Comparison of ENCODE assay signal across 8 cellular contexts in the genomic region with DNA sequence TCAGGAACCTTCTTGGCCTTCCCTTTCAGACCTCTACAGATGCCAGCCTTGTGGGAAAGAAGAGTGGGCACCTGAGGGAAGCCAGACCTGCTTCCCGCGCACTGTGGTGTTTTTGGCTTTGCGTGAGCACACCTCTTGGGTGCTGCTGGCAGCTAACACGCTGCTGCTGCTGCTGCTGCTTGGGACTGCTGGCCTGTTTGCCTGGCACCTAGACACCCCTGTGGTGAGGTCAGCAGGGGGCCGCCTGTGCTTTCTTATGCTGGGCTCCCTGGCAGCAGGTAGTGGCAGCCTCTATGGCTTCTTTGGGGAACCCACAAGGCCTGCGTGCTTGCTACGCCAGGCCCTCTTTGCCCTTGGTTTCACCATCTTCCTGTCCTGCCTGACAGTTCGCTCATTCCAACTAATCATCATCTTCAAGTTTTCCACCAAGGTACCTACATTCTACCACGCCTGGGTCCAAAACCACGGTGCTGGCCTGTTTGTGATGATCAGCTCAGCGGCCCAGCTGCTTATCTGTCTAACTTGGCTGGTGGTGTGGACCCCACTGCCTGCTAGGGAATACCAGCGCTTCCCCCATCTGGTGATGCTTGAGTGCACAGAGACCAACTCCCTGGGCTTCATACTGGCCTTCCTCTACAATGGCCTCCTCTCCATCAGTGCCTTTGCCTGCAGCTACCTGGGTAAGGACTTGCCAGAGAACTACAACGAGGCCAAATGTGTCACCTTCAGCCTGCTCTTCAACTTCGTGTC. TPM values are rescaled to one million over a fixed set of nuclear protein-coding genes. Genes with fewer than 3 reads are reported as not detected.
A peak's percentile ranks its signal among the peaks of the same experiment; 100 is the strongest.
DNase-seq lines count a peak whose midpoint lies in the region; ATAC-seq and TF ChIP-seq lines count a peak whose summit lies in the region.

No MANE protein-coding gene starts in this region.

- H3K27ac Mint-ChIP-seq in T-helper 2 cell treated with Interferon-gamma antibody and Interleukin-4, amounts not matched to agents 5 μg/mL and 100 μg/mL, for 36 hours: peak overlapping the region; percentile 99

- H3K27me3 Mint-ChIP-seq in T-helper 2 cell treated with Interferon-gamma antibody and Interleukin-4, amounts not matched to agents 5 μg/mL and 100 μg/mL, for 36 hours (ENCODE audit: low read depth): no peaks in the 10 kb centered on the region

- no peaks in the 10 kb centered on the region for H3K9me3 ChIP-seq in liver (ENCODE audit: control insufficient read depth in 4 of 4, low read length in 3 of 4)

- no peak for TF ChIP-seq RAD21 in liver (IDR thresholded peaks at IDR 0.05)

- no peaks in the 10 kb centered on the region for H3K27me3 ChIP-seq in liver (ENCODE audit: control insufficient read depth in 4 of 4, insufficient read depth in 4 of 4, low read length in 3 of 4)

- no peaks in the 10 kb centered on the region for H3K36me3 ChIP-seq in liver (ENCODE audit: control insufficient read depth in 4 of 4, insufficient read depth in 3 of 4, low read depth in 1 of 4, low read length in 3 of 4)

- no peak for DNase-seq in T-helper 2 cell treated with Interferon-gamma antibody and Interleukin-4, amounts not matched to agents 5 μg/mL and 100 μg/mL, for 36 hours (ENCODE audit: low spot score)
- DNase-seq in T-helper 2 cell (no peak), substantia nigra (lab: John Stamatoyannopoulos, UW) (peak in 1 of 49 donors; percentile 22), NCI-H1436 (lab: John Stamatoyannopoulos, UW) (no peak), SK-N-DZ (ENCODE audit: low spot score) (no peak)

- no peaks in the 10 kb centered on the region for H3K9me3 Mint-ChIP-seq in T-helper 2 cell treated with Interferon-gamma antibody and Interleukin-4, amounts not matched to agents 5 μg/mL and 100 μg/mL, for 36 hours

- H3K4me3 Mint-ChIP-seq in T-helper 2 cell treated with Interferon-gamma antibody and Interleukin-4, amounts not matched to agents 5 μg/mL and 100 μg/mL, for 36 hours: peak overlapping the region; percentile 97

- no peak overlapping the region for H3K4me3 ChIP-seq in liver (ENCODE audit: low read depth in 1 of 3, low read length in 3 of 3)

- peak overlapping the region; percentile 34 for H3K27ac ChIP-seq in adipose tissue (ENCODE audit: low read depth, low read length)
- peak overlapping the region; percentile 88 to 97 for H3K27ac ChIP-seq in liver (ENCODE audit: low read depth in 1 of 2, low read length in 2 of 2)
- H3K27ac ChIP-seq in substantia nigra (ENCODE audit: low read depth, low read length, poor library complexity, severe bottlenecking): peak overlapping the region; percentile 88

- H3K9ac ChIP-seq in liver (ENCODE audit: low read depth in 1 of 2, low read length in 2 of 2): peak overlapping the region in 1 of 2 donors; percentile 30

- ATAC-seq in HG03457 (IDR thresholded peaks at IDR 0.05; ENCODE audit: unreplicated experiment): no peak

- H3K4me1 ChIP-seq in liver (ENCODE audit: control insufficient read depth in 4 of 4, insufficient read depth in 4 of 4, low read length in 3 of 4): peaks cover 16 to 46% (median 36%) of the 10 kb centered on the region in 4 donors

- H3K4me1 Mint-ChIP-seq in T-helper 2 cell treated with Interferon-gamma antibody and Interleukin-4, amounts not matched to agents 5 μg/mL and 100 μg/mL, for 36 hours (ENCODE audit: low read depth): peaks cover 26% of the 10 kb centered on the region

- TF ChIP-seq CTCF in liver (IDR thresholded peaks at IDR 0.05; ENCODE audit: low read depth, low read length, missing input control): no peak

- peaks cover 2% of the 10 kb centered on the region for H3K36me3 Mint-ChIP-seq in T-helper 2 cell treated with Interferon-gamma antibody and Interleukin-4, amounts not matched to agents 5 μg/mL and 100 μg/mL, for 36 hours (ENCODE audit: low read depth)

- 87 to 89% (median 88%) methylated on average over 14 of the region's 14 CpGs for WGBS in adipose tissue, 3 donors
- 91% methylated on average over 14 of the region's 14 CpGs for WGBS in liver

TF ChIP-seq in liver, 16 proteins besides CTCF, POLR2A, EP300 and RAD21:
- no peak for TF ChIP-seq REST (IDR thresholded peaks at IDR 0.05)
- TF ChIP-seq SP1 (IDR thresholded peaks at IDR 0.05): no peak
- TF ChIP-seq NR2F2 (IDR thresholded peaks at IDR 0.05): no peak
- no peak for TF ChIP-seq RXRA (IDR thresholded peaks at IDR 0.05)
- TF ChIP-seq HNF4G (IDR thresholded peaks at IDR 0.05): no peak
- TF ChIP-seq JUND (IDR thresholded peaks at IDR 0.05): no peak
- TF ChIP-seq FOXA2 (IDR thresholded peaks at IDR 0.05): no peak

RNA-seq across cellular contexts. Expression of gene ZBTB48, which starts 1.0 kb away (rescaled TPM):
- polyA plus RNA-seq in adipose tissue (10 to 100 TPM; 19.0 to 31.4 (median 19.3) TPM), liver (10 to 100 TPM in 1 of 2 donors, 1 to 10 TPM in 1; 9.4 to 16.8 TPM)
- 10 to 100 TPM in 1 of 2 donors, 1 to 10 TPM in 1; 8.3 to 18.1 TPM for total RNA-seq in liver
- polyA plus RNA-seq in SK-N-DZ (2014; cell fraction: cytosol; rRNA removed): 15.2 and 15.9 TPM in 2 replicates
- polyA plus RNA-seq in SK-N-DZ (2014; cell fraction: nucleus; rRNA removed): 47.5 and 55.6 TPM in 2 replicates

RNA-seq across cellular contexts. Expression of gene TAS1R1, which starts 23.7 kb away (rescaled TPM):
- polyA plus RNA-seq in adipose tissue: under 1 TPM in 1 of 3 donors, not detected in 2; 0.12 TPM
- not detected for total RNA-seq in liver
- polyA plus RNA-seq in liver: not detected
- 0.46 TPM in 1 of 2 replicates, not detected in the other for polyA plus RNA-seq in SK-N-DZ (2014; cell fraction: cytosol; rRNA removed)
- polyA plus RNA-seq in SK-N-DZ (2014; cell fraction: nucleus; rRNA removed): not detected in 2 replicates

RNA-seq across cellular contexts. Expression of gene KLHL21, which starts 23.9 kb away (rescaled TPM):
- polyA plus RNA-seq in adipose tissue: 10 to 100 TPM; 14.5 to 39.0 (median 30.2) TPM
- 10 to 100 TPM; 20.8 to 30.4 TPM for total RNA-seq in liver
- polyA plus RNA-seq in liver: 10 to 100 TPM in 1 of 2 donors, 1 to 10 TPM in 1; 8.7 to 12.4 TPM
- 20.7 and 21.6 TPM in 2 replicates for polyA plus RNA-seq in SK-N-DZ (2014; cell fraction: cytosol; rRNA removed)
- 17.5 and 18.7 TPM in 2 replicates for polyA plus RNA-seq in SK-N-DZ (2014; cell fraction: nucleus; rRNA removed)

RNA-seq across cellular contexts. Expression of gene NOL9, which starts 24.5 kb away (rescaled TPM):
- polyA plus RNA-seq in adipose tissue: 1 to 10 TPM; 2.8 to 5.8 (median 5.2) TPM
- total RNA-seq in liver: 10 to 100 TPM; 13.6 to 15.1 TPM
- 1 to 10 TPM; 2.1 to 5.3 TPM for polyA plus RNA-seq in liver
- 21.4 and 22.7 TPM in 2 replicates for polyA plus RNA-seq in SK-N-DZ (2014; cell fraction: cytosol; rRNA removed)
- 16.5 and 23.6 TPM in 2 replicates for polyA plus RNA-seq in SK-N-DZ (2014; cell fraction: nucleus; rRNA removed)

RNA-seq across cellular contexts. Expression of gene PHF13, which starts 34.7 kb away (rescaled TPM):
- 10 to 100 TPM in 2 of 3 donors, 1 to 10 TPM in 1; 5.2 to 13.3 (median 11.1) TPM for polyA plus RNA-seq in adipose tissue
- total RNA-seq in liver: 1 to 10 TPM; 4.1 to 8.7 TPM
- polyA plus RNA-seq in liver: 1 to 10 TPM; 1.4 to 3.5 TPM
- 15.1 and 16.2 TPM in 2 replicates for polyA plus RNA-seq in SK-N-DZ (2014; cell fraction: cytosol; rRNA removed)
- 9.7 and 12.2 TPM in 2 replicates for polyA plus RNA-seq in SK-N-DZ (2014; cell fraction: nucleus; rRNA removed)

Comparison
In these comparisons a context has a peak if more than half of its experiments do, and no peak if none do; other contexts are left out.
1. H3K27ac ChIP-seq: peak in every context shown above with its lines; median percentile 92 in liver; 88 in substantia nigra; 34 in adipose tissue.